8 cellular contexts compared by ENCODE assay signal in genomic region chr11:62771144-62772021, GRCh38. TPM values are rescaled to one million over a fixed set of nuclear protein-coding genes. Genes with fewer than 3 reads are reported as not detected.
DNase-seq lines count a peak whose midpoint lies in the region; ATAC-seq and TF ChIP-seq lines count a peak whose summit lies in the region.

TAF6L (plus strand) TSS chr11:62771396; CDS start chr11:62775784, 4,388 bp downstream.

- no peaks in the 10 kb centered on the region for H3K27me3 ChIP-seq in HUES64 (ENCODE audit: insufficient read depth, low read length)

- peaks cover 9% of the 10 kb centered on the region; the same call in 1 of the 2 replicates for H3K4me1 ChIP-seq in HUES64 (ENCODE audit: insufficient read depth, low read length)
- peaks cover 32% of the 10 kb centered on the region for H3K4me1 ChIP-seq in OCI-LY7 (ENCODE audit: insufficient read depth, low read length, poor library complexity, severe bottlenecking)
- peaks cover 7% of the 10 kb centered on the region for H3K4me1 ChIP-seq in mucosa of descending colon (ENCODE audit: low read depth)

- DNase-seq in D341Med (ENCODE audit: low spot score) (peak; percentile 95), OCI-LY7 (ENCODE audit: low spot score) (peak; percentile 94), activated T-cell treated with anti-CD3 and anti-CD28 coated beads for 24 hours (ENCODE audit: low read depth) (peak; percentile 92), epithelial cell of esophagus (ENCODE audit: low read depth) (peak; percentile 98), mucosa of descending colon (peak; percentile 97 to 99 (median 98))
- DNase-seq in stimulated activated CD8-positive, alpha-beta memory T cell treated with anti-CD3 and anti-CD28 coated beads, Interleukin-4, amount 100 ng/mL, for 24 hours (ENCODE audit: low read depth), result peak; percentile 91

- peak within 1 kb of the TSS; percentile 79 for H3K9ac ChIP-seq in HUES64 (ENCODE audit: low read depth, low read length)

- H3K9me3 ChIP-seq in HUES64 (ENCODE audit: insufficient read depth, low read depth, low read length) (no peaks in the 10 kb centered on the region), OCI-LY7 (ENCODE audit: low read length) (no peaks in the 10 kb centered on the region), mucosa of descending colon (no peaks in the 10 kb centered on the region)

- H3K27ac ChIP-seq in HUES64 (ENCODE audit: low read depth, low read length), result peak within 1 kb of the TSS; percentile 96
- peak within 1 kb of the TSS; percentile 71 for H3K27ac ChIP-seq in OCI-LY7 (ENCODE audit: low read depth, low read length, poor library complexity, severe bottlenecking)

- under 1% methylated on average over 54 of the region's 60 CpGs for WGBS in HUES64

- no peaks in the 10 kb centered on the region for H4K20me1 ChIP-seq in OCI-LY7 (ENCODE audit: insufficient read depth, low read length)

- H3K4me2 ChIP-seq in OCI-LY7 (ENCODE audit: low read length), result peak within 1 kb of the TSS; percentile 76

- CTCF ChIA-PET in OCI-LY7 (lab: Charles Lee; ENCODE audit: unreplicated experiment), result no interaction called here

- intact Hi-C loops in OCI-LY7 (cut with micrococcal nuclease; ENCODE audit: unreplicated experiment) (loop anchor here (1.0 to 5.0 kb wide), 2 partner anchors 44 to 99 kb away; partner anchors contain the start of genes HNRNPUL2, LBHD1 and UQCC3), mucosa of descending colon (cut with DNase I, micrococcal nuclease) (no loop called here)

- peak; percentile 77 for ATAC-seq in GM21447 (IDR thresholded peaks at IDR 0.05; ENCODE audit: unreplicated experiment)
- peak; percentile 96 for ATAC-seq in mucosa of descending colon

- H3K9me2 ChIP-seq in OCI-LY7 (ENCODE audit: insufficient read depth, low read length), result no peaks in the 10 kb centered on the region

- H3K36me3 ChIP-seq in HUES64 (ENCODE audit: insufficient read depth, low read length) (peaks cover 27% of the 10 kb centered on the region), OCI-LY7 (ENCODE audit: insufficient read depth, low read length) (peaks cover 19% of the 10 kb centered on the region; the same call in 1 of the 2 replicates), mucosa of descending colon (ENCODE audit: low read depth) (no peaks in the 10 kb centered on the region)

- H2AFZ ChIP-seq in OCI-LY7 (ENCODE audit: low read length), result peak within 1 kb of the TSS; percentile 61

- peaks cover 24% of the 10 kb centered on the region; the same call in 1 of the 2 replicates for H3K79me2 ChIP-seq in OCI-LY7 (ENCODE audit: insufficient read depth, low read depth, low read length)

- TSS peak; percentile 67 for BruUV-seq in OCI-LY7 (replicated peaks; lab: Mats Ljungman, UMichigan)

- TF ChIP-seq CTCF in OCI-LY7 (conservative IDR thresholded peaks at IDR 0.05; ENCODE audit: low read length) (no peak), epithelial cell of esophagus (IDR thresholded peaks at IDR 0.05; ENCODE audit: insufficient read depth, low read depth, low read length, missing control alignments) (no peak), mucosa of descending colon (IDR thresholded peaks at IDR 0.05) (no peak)

- POLR2A ChIA-PET in OCI-LY7 (lab: Charles Lee), result interaction anchor here (0.6 to 4.2 kb wide), 13 partner anchors 10 to 150 kb away, joined by 3 to 16 read pairs (median 5); partner anchors contain the start of genes B3GAT3, C11orf98, CSKMT and HNRNPUL2

- peak within 1 kb of the TSS; percentile 95 for H3K4me3 ChIP-seq in HUES64 (ENCODE audit: low read length)
- peak within 1 kb of the TSS; percentile 77 for H3K4me3 ChIP-seq in OCI-LY7 (ENCODE audit: low read depth, low read length, poor library complexity, severe bottlenecking)
- H3K4me3 ChIP-seq in epithelial cell of esophagus (ENCODE audit: low read length), result peak within 1 kb of the TSS; percentile 65
- H3K4me3 ChIP-seq in mucosa of descending colon, result peak within 1 kb of the TSS; percentile 36

RNA-seq across cellular contexts. Expression of gene TAF6L, which starts in this region (rescaled TPM):
- polyA plus RNA-seq in HUES64 (2013, experiment 1 of 2), result 20.6 TPM
- polyA plus RNA-seq in HUES64 (2013, experiment 2 of 2), result 27.1 TPM
- total RNA-seq in OCI-LY7 (2014; rRNA removed; shearing (Covaris generic)), result 23.7 and 26.1 TPM in 2 replicates
- total RNA-seq in OCI-LY7 (2022) (24.1 and 29.9 TPM in 2 replicates), mucosa of descending colon (10 to 100 TPM; 17.0 to 23.5 (median 17.1) TPM)

Comparison
In these comparisons a context has a peak if more than half of its experiments do, and no peak if none do; other contexts are left out.
1. Peak in every context shown above with its lines: DNase-seq, ATAC-seq, H3K4me3 ChIP-seq and H3K27ac ChIP-seq.
2. H3K4me3 ChIP-seq: peak in every context shown above with its lines; median percentile 95 in HUES64; 77 in OCI-LY7; 65 in epithelial cell of esophagus; 36 in mucosa of descending colon.